In the genomic region with DNA sequence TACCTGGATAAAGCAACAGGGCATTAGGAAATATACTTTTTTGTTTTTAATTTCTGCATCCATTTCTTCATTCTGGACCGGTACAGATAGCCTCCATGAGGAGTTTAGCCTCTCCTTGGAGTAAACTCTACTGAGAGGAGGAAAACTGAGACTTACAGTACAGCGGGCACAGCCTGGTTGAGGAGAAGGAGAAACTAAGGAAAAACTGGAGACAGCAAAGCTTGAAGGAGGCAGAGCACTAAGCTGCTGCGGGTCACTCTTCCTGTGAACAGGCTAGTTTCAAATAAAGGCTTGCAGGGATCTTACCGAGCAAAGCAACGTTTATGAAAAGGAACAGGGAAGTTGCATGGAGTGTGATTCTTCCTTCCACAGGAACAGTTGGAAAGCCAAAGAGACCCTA, we compare ENCODE assay signal across 16 cellular contexts. TPM values are rescaled to one million over a fixed set of nuclear protein-coding genes. Genes with fewer than 3 reads are reported as not detected.
DNase-seq lines count a peak whose midpoint lies in the region; TF ChIP-seq lines count a peak whose summit lies in the region.
"Had no signal": no experiment of that assay in that cellular context is flagged by ENCODE, and none has a peak within 500 bp of the region (broad histone marks: within the 10 kb centered on the region; RNA-seq: fewer than 3 reads in every experiment).

No MANE protein-coding gene starts in this region.

- POLR2A ChIA-PET in AG04449 (lab: Yijun Ruan, JAX), result interaction anchor here (1.1 to 1.2 kb wide), 2 partner anchors 9 to 199 kb away, joined by 3 to 5 read pairs; no protein-coding TSS in a partner anchor

- TF ChIP-seq POLR2A in Peyer's patch (IDR thresholded peaks at IDR 0.05), result no peak

- DNase-seq in AG04449 (ENCODE audit: low read depth, low spot score) (no peak), Peyer's patch (no peak), fibroblast of villous mesenchyme (ENCODE audit: low read depth) (peak; percentile 30), neural crest cell (ENCODE audit: low read depth, low spot score) (no peak), NCI-H1694 treated with DMSO at 0.1 percent for 48 hours (lab: John Stamatoyannopoulos, UW) (no peak), GM19238 (ENCODE audit: insufficient read length, low spot score) (no peak), midbrain (lab: John Stamatoyannopoulos, UW) (no peak)
- no peak for DNase-seq in activated T-cell treated with anti-CD3 and anti-CD28 coated beads, Interleukin-2, amount 50 U/mL, for 1 hour
- DNase-seq: DMS79 treated with DMSO at 0.1 percent for 48 hours; effector CD8-positive, alpha-beta T cell; natural killer cell; NCI-H1048; NCI-H510A treated with DMSO at 0.1 percent for 48 hours had no signal

- peaks cover 26% of the 10 kb centered on the region for H3K4me1 Mint-ChIP-seq in neural crest cell

- peaks cover 0 to 14% (median 0%) of the 10 kb centered on the region in 4 donors for H3K4me1 ChIP-seq in Peyer's patch

- TF ChIP-seq CTCF in AG04449 (IDR thresholded peaks at IDR 0.05; ENCODE audit: insufficient read depth, low read length, missing control alignments), result no peak
- no peak for TF ChIP-seq CTCF in Peyer's patch (IDR thresholded peaks at IDR 0.05)
- TF ChIP-seq CTCF in fibroblast of villous mesenchyme (IDR thresholded peaks at IDR 0.05; ENCODE audit: insufficient read depth, low read depth, low read length), result no peak
- TF ChIP-seq CTCF in neural crest cell (conservative IDR thresholded peaks at IDR 0.05), result no peak

- H3K9me3 ChIP-seq in Peyer's patch, result no peaks in the 10 kb centered on the region

- peak overlapping the region; percentile 81 for H3K4me3 ChIP-seq in AG04449 (ENCODE audit: low read depth, low read length)
- peak overlapping the region in 3 of 4 donors; percentile 33 to 72 (median 71) for H3K4me3 ChIP-seq in Peyer's patch
- H3K4me3 ChIP-seq in fibroblast of villous mesenchyme (ENCODE audit: low read depth, low read length), result peak overlapping the region; percentile 72

- H3K27ac ChIP-seq in Peyer's patch, result peak overlapping the region in 3 of 4 donors; percentile 78 to 96 (median 95)

- H3K4me3 Mint-ChIP-seq in neural crest cell, result peak overlapping the region; percentile 5
- H3K4me3 Mint-ChIP-seq: natural killer cell had no signal

- no peaks in the 10 kb centered on the region for H3K36me3 ChIP-seq in Peyer's patch

- CTCF ChIA-PET in AG04449 (lab: Yijun Ruan, JAX), result interaction anchor here (0.7 to 4.6 kb wide), 8 partner anchors 9 to 393 kb away, joined by 3 to 35 read pairs (median 4); no protein-coding TSS in a partner anchor

- peaks cover 3% of the 10 kb centered on the region for H3K36me3 Mint-ChIP-seq in neural crest cell (ENCODE audit: low read depth)

- no peaks in the 10 kb centered on the region for H3K27me3 ChIP-seq in Peyer's patch

- H3K27ac Mint-ChIP-seq in neural crest cell (ENCODE audit: unreplicated experiment), result no peak overlapping the region
- H3K27ac Mint-ChIP-seq: activated naive CD8-positive, alpha-beta T cell; natural killer cell had no signal

- H3K9me3 Mint-ChIP-seq in neural crest cell, result peaks cover 5% of the 10 kb centered on the region

- H3K27me3 Mint-ChIP-seq in neural crest cell (ENCODE audit: low read depth), result peaks cover 91% of the 10 kb centered on the region

RNA-seq across cellular contexts. Expression of a gene that starts 0.4 kb away (rescaled TPM):
- total RNA-seq in Peyer's patch (10 to 100 TPM in 2 of 4 donors, 1 to 10 TPM in 2; 2.5 to 13.1 (median 9.8) TPM), fibroblast of villous mesenchyme (18.7 and 57.9 TPM in 2 replicates), neural crest cell (not detected in 2 replicates)
- total RNA-seq: activated CD8-positive, alpha-beta memory T cell treated with anti-CD3 and anti-CD28 coated beads for 36 hours; HT1080; natural killer cell had no signal

RNA-seq across cellular contexts. Expression of a gene that starts 48.6 kb away (rescaled TPM):
- 10 to 100 TPM in 1 of 4 donors, 1 to 10 TPM in 3; 4.0 to 11.0 (median 7.5) TPM for total RNA-seq in Peyer's patch
- 2.2 and 2.3 TPM in 2 replicates for total RNA-seq in fibroblast of villous mesenchyme
- total RNA-seq in neural crest cell, result not detected in 2 replicates
- total RNA-seq: activated CD8-positive, alpha-beta memory T cell treated with anti-CD3 and anti-CD28 coated beads for 36 hours; HT1080; natural killer cell had no signal
